Comparison of ENCODE assay signal across 1 cellular context in the genomic region with DNA sequence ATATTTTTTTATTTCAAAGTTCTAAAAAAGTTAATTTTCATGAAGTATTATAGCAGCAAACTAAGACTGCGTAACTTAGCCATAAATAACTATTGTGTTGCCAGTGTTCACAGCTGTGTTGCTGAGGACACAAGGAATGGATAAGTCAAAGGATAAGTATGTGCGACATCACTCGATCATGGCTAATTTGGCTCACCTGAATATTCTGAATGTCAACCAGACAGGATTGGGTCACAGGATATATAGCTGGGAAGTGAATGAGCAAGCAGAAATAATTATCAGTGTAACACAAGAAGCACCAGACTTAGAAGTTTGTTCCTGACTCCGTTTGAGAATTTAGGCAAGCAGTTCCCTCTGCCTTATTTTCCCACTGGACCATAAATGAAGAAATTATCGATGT.
A peak's percentile ranks its signal among the peaks of the same experiment; 100 is the strongest.
TF ChIP-seq lines count a peak whose summit lies in the region.

No MANE protein-coding gene starts in this region.

TF ChIP-seq in K562, 482 proteins besides CTCF, POLR2A, EP300 and RAD21 (continued from another document):
- TF ChIP-seq, protein P1, sequence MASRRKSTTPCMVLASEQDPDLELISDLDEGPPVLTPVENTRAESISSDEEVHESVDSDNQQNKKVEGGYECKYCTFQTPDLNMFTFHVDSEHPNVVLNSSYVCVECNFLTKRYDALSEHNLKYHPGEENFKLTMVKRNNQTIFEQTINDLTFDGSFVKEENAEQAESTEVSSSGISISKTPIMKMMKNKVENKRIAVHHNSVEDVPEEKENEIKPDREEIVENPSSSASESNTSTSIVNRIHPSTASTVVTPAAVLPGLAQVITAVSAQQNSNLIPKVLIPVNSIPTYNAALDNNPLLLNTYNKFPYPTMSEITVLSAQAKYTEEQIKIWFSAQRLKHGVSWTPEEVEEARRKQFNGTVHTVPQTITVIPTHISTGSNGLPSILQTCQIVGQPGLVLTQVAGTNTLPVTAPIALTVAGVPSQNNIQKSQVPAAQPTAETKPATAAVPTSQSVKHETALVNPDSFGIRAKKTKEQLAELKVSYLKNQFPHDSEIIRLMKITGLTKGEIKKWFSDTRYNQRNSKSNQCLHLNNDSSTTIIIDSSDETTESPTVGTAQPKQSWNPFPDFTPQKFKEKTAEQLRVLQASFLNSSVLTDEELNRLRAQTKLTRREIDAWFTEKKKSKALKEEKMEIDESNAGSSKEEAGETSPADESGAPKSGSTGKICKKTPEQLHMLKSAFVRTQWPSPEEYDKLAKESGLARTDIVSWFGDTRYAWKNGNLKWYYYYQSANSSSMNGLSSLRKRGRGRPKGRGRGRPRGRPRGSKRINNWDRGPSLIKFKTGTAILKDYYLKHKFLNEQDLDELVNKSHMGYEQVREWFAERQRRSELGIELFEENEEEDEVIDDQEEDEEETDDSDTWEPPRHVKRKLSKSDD (conservative IDR thresholded peaks at IDR 0.05; ENCODE audit: low read length), result no peak
- TF ChIP-seq ZNF263 (CRISPR knock-in tag; IDR thresholded peaks at IDR 0.05; ENCODE audit: borderline replicate concordance), result no peak
- TF ChIP-seq, protein P2, sequence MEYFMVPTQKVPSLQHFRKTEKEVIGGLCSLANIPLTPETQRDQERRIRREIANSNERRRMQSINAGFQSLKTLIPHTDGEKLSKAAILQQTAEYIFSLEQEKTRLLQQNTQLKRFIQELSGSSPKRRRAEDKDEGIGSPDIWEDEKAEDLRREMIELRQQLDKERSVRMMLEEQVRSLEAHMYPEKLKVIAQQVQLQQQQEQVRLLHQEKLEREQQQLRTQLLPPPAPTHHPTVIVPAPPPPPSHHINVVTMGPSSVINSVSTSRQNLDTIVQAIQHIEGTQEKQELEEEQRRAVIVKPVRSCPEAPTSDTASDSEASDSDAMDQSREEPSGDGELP (CRISPR knock-in tag; IDR thresholded peaks at IDR 0.05; ENCODE audit: borderline replicate concordance), result no peak
- TF ChIP-seq NONO (IDR thresholded peaks at IDR 0.05; ENCODE audit: low read depth in 2 of 2, low read length in 1 of 2), result no peak
- no peak for TF ChIP-seq CHD4 (IDR thresholded peaks at IDR 0.05; ENCODE audit: insufficient read depth, insufficient replicate concordance, low read depth, low read length, poor library complexity, severe bottlenecking)
- TF ChIP-seq, protein P3, sequence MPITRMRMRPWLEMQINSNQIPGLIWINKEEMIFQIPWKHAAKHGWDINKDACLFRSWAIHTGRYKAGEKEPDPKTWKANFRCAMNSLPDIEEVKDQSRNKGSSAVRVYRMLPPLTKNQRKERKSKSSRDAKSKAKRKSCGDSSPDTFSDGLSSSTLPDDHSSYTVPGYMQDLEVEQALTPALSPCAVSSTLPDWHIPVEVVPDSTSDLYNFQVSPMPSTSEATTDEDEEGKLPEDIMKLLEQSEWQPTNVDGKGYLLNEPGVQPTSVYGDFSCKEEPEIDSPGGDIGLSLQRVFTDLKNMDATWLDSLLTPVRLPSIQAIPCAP (CRISPR knock-in tag; IDR thresholded peaks at IDR 0.05; ENCODE audit: borderline replicate concordance), result no peak
- no peak for TF ChIP-seq NFXL1 (CRISPR knock-in tag; IDR thresholded peaks at IDR 0.05)
- no peak for TF ChIP-seq MED1 (CRISPR knock-in tag; IDR thresholded peaks at IDR 0.05; ENCODE audit: borderline replicate concordance)
- TF ChIP-seq, protein P4, sequence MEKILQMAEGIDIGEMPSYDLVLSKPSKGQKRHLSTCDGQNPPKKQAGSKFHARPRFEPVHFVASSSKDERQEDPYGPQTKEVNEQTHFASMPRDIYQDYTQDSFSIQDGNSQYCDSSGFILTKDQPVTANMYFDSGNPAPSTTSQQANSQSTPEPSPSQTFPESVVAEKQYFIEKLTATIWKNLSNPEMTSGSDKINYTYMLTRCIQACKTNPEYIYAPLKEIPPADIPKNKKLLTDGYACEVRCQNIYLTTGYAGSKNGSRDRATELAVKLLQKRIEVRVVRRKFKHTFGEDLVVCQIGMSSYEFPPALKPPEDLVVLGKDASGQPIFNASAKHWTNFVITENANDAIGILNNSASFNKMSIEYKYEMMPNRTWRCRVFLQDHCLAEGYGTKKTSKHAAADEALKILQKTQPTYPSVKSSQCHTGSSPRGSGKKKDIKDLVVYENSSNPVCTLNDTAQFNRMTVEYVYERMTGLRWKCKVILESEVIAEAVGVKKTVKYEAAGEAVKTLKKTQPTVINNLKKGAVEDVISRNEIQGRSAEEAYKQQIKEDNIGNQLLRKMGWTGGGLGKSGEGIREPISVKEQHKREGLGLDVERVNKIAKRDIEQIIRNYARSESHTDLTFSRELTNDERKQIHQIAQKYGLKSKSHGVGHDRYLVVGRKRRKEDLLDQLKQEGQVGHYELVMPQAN (IDR thresholded peaks at IDR 0.05; ENCODE audit: borderline replicate concordance), result no peak
- TF ChIP-seq, protein P5, sequence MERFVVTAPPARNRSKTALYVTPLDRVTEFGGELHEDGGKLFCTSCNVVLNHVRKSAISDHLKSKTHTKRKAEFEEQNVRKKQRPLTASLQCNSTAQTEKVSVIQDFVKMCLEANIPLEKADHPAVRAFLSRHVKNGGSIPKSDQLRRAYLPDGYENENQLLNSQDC (CRISPR knock-in tag; IDR thresholded peaks at IDR 0.05), result no peak
- TF ChIP-seq SRSF9 (IDR thresholded peaks at IDR 0.05; ENCODE audit: borderline replicate concordance, low read depth, low read length), result no peak
- no peak for TF ChIP-seq ELF1 (tag; IDR thresholded peaks at IDR 0.05)
- TF ChIP-seq NFE2 (IDR thresholded peaks at IDR 0.05; ENCODE audit: low read depth), result peak; percentile 75
- no peak for TF ChIP-seq PHF8 (IDR thresholded peaks at IDR 0.05; ENCODE audit: borderline replicate concordance, low read length)
- TF ChIP-seq, protein P6, sequence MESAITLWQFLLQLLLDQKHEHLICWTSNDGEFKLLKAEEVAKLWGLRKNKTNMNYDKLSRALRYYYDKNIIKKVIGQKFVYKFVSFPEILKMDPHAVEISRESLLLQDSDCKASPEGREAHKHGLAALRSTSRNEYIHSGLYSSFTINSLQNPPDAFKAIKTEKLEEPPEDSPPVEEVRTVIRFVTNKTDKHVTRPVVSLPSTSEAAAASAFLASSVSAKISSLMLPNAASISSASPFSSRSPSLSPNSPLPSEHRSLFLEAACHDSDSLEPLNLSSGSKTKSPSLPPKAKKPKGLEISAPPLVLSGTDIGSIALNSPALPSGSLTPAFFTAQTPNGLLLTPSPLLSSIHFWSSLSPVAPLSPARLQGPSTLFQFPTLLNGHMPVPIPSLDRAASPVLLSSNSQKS (CRISPR knock-in tag; IDR thresholded peaks at IDR 0.05), result no peak
- TF ChIP-seq ZZZ3 (IDR thresholded peaks at IDR 0.05), result no peak
- TF ChIP-seq, protein P7, sequence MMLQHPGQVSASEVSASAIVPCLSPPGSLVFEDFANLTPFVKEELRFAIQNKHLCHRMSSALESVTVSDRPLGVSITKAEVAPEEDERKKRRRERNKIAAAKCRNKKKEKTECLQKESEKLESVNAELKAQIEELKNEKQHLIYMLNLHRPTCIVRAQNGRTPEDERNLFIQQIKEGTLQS (IDR thresholded peaks at IDR 0.05), result no peak
- TF ChIP-seq, protein P7 (CRISPR knock-in tag; conservative IDR thresholded peaks at IDR 0.05), result no peak
